ENCODE assay signal across 9 cellular contexts in the genomic region with DNA sequence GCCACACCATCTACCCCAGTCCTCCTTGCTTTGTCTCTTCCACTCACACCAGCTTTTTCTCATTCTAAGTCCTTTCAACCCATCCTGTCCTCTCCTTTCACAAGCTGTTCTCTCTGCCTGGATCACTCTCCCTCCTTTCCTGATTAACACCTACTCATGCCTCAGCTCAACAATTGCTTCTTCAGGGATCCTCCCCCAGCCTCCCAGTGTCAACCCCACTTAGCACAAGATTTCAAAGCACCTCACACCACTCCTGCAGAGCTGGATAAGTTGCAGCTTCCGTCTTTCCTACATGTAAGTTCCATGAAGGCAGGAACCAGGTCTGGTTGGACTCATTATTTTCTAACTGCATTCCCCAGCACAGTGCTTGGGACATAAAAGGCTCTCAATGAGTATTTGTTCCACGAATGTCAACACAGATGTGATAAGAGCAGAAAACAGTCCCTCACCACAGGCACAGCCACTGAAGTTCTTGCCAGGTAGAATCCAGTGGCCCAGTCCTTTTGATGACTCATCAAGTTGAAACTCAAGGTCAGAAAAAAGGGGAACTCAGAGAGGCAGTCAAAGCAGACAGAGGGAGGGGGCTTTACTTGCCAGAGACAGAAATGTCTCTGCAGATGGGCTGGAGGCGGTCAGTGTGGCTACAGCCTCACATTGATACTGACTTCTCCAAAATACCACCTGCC.
A peak's percentile ranks its signal among the peaks of the same experiment; 100 is the strongest.
DNase-seq lines count a peak whose midpoint lies in the region; ATAC-seq and TF ChIP-seq lines count a peak whose summit lies in the region.
"Had no signal": no experiment of that assay in that cellular context is flagged by ENCODE, and none has a peak within 500 bp of the region (broad histone marks: within the 10 kb centered on the region; RNA-seq: fewer than 3 reads in every experiment).

No MANE protein-coding gene starts in this region.

- H3K9me3 ChIP-seq in colonic mucosa, result no peaks in the 10 kb centered on the region
- no peaks in the 10 kb centered on the region for H3K9me3 ChIP-seq in CD4-positive, alpha-beta memory T cell (ENCODE audit: control insufficient read depth in 1 of 2, low read length in 2 of 2)

- no peak overlapping the region for H3K4me3 Mint-ChIP-seq in activated naive CD8-positive, alpha-beta T cell treated with anti-CD3 and anti-CD28 coated beads, Interleukin-2, amount 50 U/mL, for 24 hours
- H3K4me3 Mint-ChIP-seq in activated naive CD8-positive, alpha-beta T cell treated with anti-CD3 and anti-CD28 coated beads for 36 hours, result no peak overlapping the region
- no peak overlapping the region for H3K4me3 Mint-ChIP-seq in stimulated activated memory B cell treated with anti-CD40 and anti-IgM and Interleukin-4, amounts not matched to agents 10 μg/mL and 1 μg/mL and 100 μg/mL, for 72 hours
- no peak overlapping the region for H3K4me3 Mint-ChIP-seq in CD4-positive, alpha-beta memory T cell

- no peaks in the 10 kb centered on the region for H3K9me3 Mint-ChIP-seq in activated naive CD8-positive, alpha-beta T cell treated with anti-CD3 and anti-CD28 coated beads, Interleukin-2, amount 50 U/mL, for 24 hours
- H3K9me3 Mint-ChIP-seq in activated naive CD8-positive, alpha-beta T cell treated with anti-CD3 and anti-CD28 coated beads for 36 hours, result no peaks in the 10 kb centered on the region
- H3K9me3 Mint-ChIP-seq in stimulated activated memory B cell treated with anti-CD40 and anti-IgM and Interleukin-4, amounts not matched to agents 10 μg/mL and 1 μg/mL and 100 μg/mL, for 72 hours, result no peaks in the 10 kb centered on the region
- H3K9me3 Mint-ChIP-seq in CD4-positive, alpha-beta memory T cell, result no peaks in the 10 kb centered on the region

- CTCF ChIA-PET in CD4-positive, alpha-beta memory T cell (lab: Charles Lee; ENCODE audit: partially characterized antibody), result interaction anchor here (1.1 kb wide), 1 partner anchor 332 kb away, joined by 3 read pairs; no protein-coding TSS in a partner anchor

- intact Hi-C loops in colonic mucosa (cut with DNase I), result no loop called here
- intact Hi-C loops in CD4-positive, alpha-beta memory T cell (cut with micrococcal nuclease), result no loop called here

- no peak overlapping the region for H3K4me3 ChIP-seq in colonic mucosa
- H3K4me3 ChIP-seq in CD4-positive, alpha-beta memory T cell (ENCODE audit: low read length in 2 of 2), result no peak overlapping the region
- H3K4me3 ChIP-seq: SK-N-MC had no signal

- POLR2A ChIA-PET in CD4-positive, alpha-beta memory T cell (lab: Charles Lee; ENCODE audit: partially characterized antibody), result no interaction called here

- no peaks in the 10 kb centered on the region for H3K36me3 Mint-ChIP-seq in activated naive CD8-positive, alpha-beta T cell treated with anti-CD3 and anti-CD28 coated beads, Interleukin-2, amount 50 U/mL, for 24 hours (ENCODE audit: low read depth)
- no peaks in the 10 kb centered on the region for H3K36me3 Mint-ChIP-seq in activated naive CD8-positive, alpha-beta T cell treated with anti-CD3 and anti-CD28 coated beads for 36 hours
- no peaks in the 10 kb centered on the region for H3K36me3 Mint-ChIP-seq in stimulated activated memory B cell treated with anti-CD40 and anti-IgM and Interleukin-4, amounts not matched to agents 10 μg/mL and 1 μg/mL and 100 μg/mL, for 72 hours
- no peaks in the 10 kb centered on the region for H3K36me3 Mint-ChIP-seq in CD4-positive, alpha-beta memory T cell

- H3K27me3 ChIP-seq in colonic mucosa, result no peaks in the 10 kb centered on the region
- H3K27me3 ChIP-seq in CD4-positive, alpha-beta memory T cell (ENCODE audit: insufficient read depth, low read length), result no peaks in the 10 kb centered on the region

- H3K36me3 ChIP-seq in colonic mucosa, result no peaks in the 10 kb centered on the region
- no peaks in the 10 kb centered on the region for H3K36me3 ChIP-seq in CD4-positive, alpha-beta memory T cell (ENCODE audit: insufficient read depth, low read length)

- DNase-seq in activated naive CD8-positive, alpha-beta T cell treated with anti-CD3 and anti-CD28 coated beads, Interleukin-2, amount 50 U/mL, for 24 hours, result no peak
- DNase-seq in activated naive CD8-positive, alpha-beta T cell treated with anti-CD3 and anti-CD28 coated beads for 36 hours, result no peak
- DNase-seq in OCI-M1 (lab: John Stamatoyannopoulos, UW) (peak; percentile 98), colonic mucosa (no peak), DMS 273 (lab: John Stamatoyannopoulos, UW; ENCODE audit: unreplicated experiment) (no peak)
- DNase-seq in CD4-positive, alpha-beta memory T cell, result no peak

- no peak overlapping the region for H3K27ac ChIP-seq in colonic mucosa
- H3K27ac ChIP-seq in CD4-positive, alpha-beta memory T cell (ENCODE audit: low read depth, low read length), result no peak overlapping the region
- H3K27ac ChIP-seq: SK-N-MC had no signal

- H3K4me1 Mint-ChIP-seq in activated naive CD8-positive, alpha-beta T cell treated with anti-CD3 and anti-CD28 coated beads, Interleukin-2, amount 50 U/mL, for 24 hours, result peaks cover 8% of the 10 kb centered on the region
- peaks cover 6% of the 10 kb centered on the region for H3K4me1 Mint-ChIP-seq in activated naive CD8-positive, alpha-beta T cell treated with anti-CD3 and anti-CD28 coated beads for 36 hours
- peaks cover 17% of the 10 kb centered on the region for H3K4me1 Mint-ChIP-seq in stimulated activated memory B cell treated with anti-CD40 and anti-IgM and Interleukin-4, amounts not matched to agents 10 μg/mL and 1 μg/mL and 100 μg/mL, for 72 hours
- H3K4me1 Mint-ChIP-seq in CD4-positive, alpha-beta memory T cell, result no peaks in the 10 kb centered on the region

- H3K27me3 Mint-ChIP-seq in activated naive CD8-positive, alpha-beta T cell treated with anti-CD3 and anti-CD28 coated beads, Interleukin-2, amount 50 U/mL, for 24 hours, result peaks cover 11% of the 10 kb centered on the region
- peaks cover 18% of the 10 kb centered on the region for H3K27me3 Mint-ChIP-seq in activated naive CD8-positive, alpha-beta T cell treated with anti-CD3 and anti-CD28 coated beads for 36 hours
- no peaks in the 10 kb centered on the region for H3K27me3 Mint-ChIP-seq in stimulated activated memory B cell treated with anti-CD40 and anti-IgM and Interleukin-4, amounts not matched to agents 10 μg/mL and 1 μg/mL and 100 μg/mL, for 72 hours
- H3K27me3 Mint-ChIP-seq in CD4-positive, alpha-beta memory T cell, result no peaks in the 10 kb centered on the region

- no peak overlapping the region for H3K9ac ChIP-seq in colonic mucosa (ENCODE audit: low read depth in 2 of 2, low read length in 2 of 2)

- TF ChIP-seq CTCF in colonic mucosa (IDR thresholded peaks at IDR 0.05), result no peak

- H3K27ac Mint-ChIP-seq in activated naive CD8-positive, alpha-beta T cell treated with anti-CD3 and anti-CD28 coated beads, Interleukin-2, amount 50 U/mL, for 24 hours, result no peak overlapping the region
- H3K27ac Mint-ChIP-seq in activated naive CD8-positive, alpha-beta T cell treated with anti-CD3 and anti-CD28 coated beads for 36 hours, result no peak overlapping the region
- peak overlapping the region; percentile 47 for H3K27ac Mint-ChIP-seq in stimulated activated memory B cell treated with anti-CD40 and anti-IgM and Interleukin-4, amounts not matched to agents 10 μg/mL and 1 μg/mL and 100 μg/mL, for 72 hours
- no peak overlapping the region for H3K27ac Mint-ChIP-seq in CD4-positive, alpha-beta memory T cell

- peak; percentile 40 for ATAC-seq in activated naive CD8-positive, alpha-beta T cell treated with anti-CD3 and anti-CD28 coated beads, Interleukin-2, amount 50 U/mL, for 24 hours
- peak; percentile 86 for ATAC-seq in HG02973 (IDR thresholded peaks at IDR 0.05; ENCODE audit: unreplicated experiment)
- peak; percentile 93 for ATAC-seq in stimulated activated memory B cell treated with anti-CD40 and anti-IgM and Interleukin-4, amounts not matched to agents 10 μg/mL and 1 μg/mL and 100 μg/mL, for 72 hours

- H3K4me1 ChIP-seq in colonic mucosa, result no peaks in the 10 kb centered on the region
- no peaks in the 10 kb centered on the region for H3K4me1 ChIP-seq in CD4-positive, alpha-beta memory T cell (ENCODE audit: insufficient read depth, low read length)

Comparison
In these comparisons a context has a peak if more than half of its experiments do, and no peak if none do; other contexts are left out.
1. ATAC-seq: peak in every context shown above with its lines; median percentile 93 in stimulated activated memory B cell treated with anti-CD40 and anti-IgM and Interleukin-4, amounts not matched to agents 10 μg/mL and 1 μg/mL and 100 μg/mL, for 72 hours; 86 in HG02973; 40 in activated naive CD8-positive, alpha-beta T cell treated with anti-CD3 and anti-CD28 coated beads, Interleukin-2, amount 50 U/mL, for 24 hours.